14 cellular contexts compared by ENCODE assay signal in the genomic region with DNA sequence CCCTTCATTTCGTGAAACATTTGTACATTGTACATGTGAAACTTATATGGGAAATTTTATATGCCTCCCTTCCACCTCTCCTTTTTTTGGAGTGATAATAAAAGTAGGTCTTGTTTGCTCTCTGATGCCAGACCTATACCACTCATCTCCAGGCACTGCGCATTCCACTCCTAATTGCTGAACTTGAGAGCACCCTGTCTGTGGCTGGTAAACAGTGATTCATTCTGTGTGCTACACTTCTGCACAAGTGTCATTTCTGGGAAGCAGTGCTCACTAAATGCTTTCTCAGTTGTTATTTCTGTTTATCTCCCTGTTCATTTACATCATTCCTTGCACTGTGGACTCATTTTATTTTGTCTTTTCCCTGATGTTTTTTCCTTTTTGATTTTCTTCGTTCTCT. TPM values are rescaled to one million over a fixed set of nuclear protein-coding genes. Genes with fewer than 3 reads are reported as not detected.
DNase-seq lines count a peak whose midpoint lies in the region; ATAC-seq, FAIRE-seq and TF ChIP-seq lines count a peak whose summit lies in the region.
"Had no signal": no experiment of that assay in that cellular context is flagged by ENCODE, and none has a peak within 500 bp of the region (broad histone marks: within the 10 kb centered on the region; RNA-seq: fewer than 3 reads in every experiment).

No MANE protein-coding gene starts in this region.

- no peaks in the 10 kb centered on the region for H3K27me3 ChIP-seq in RWPE2 (ENCODE audit: insufficient read depth, poor library complexity, severe bottlenecking)
- H3K27me3 ChIP-seq: heart left ventricle had no signal

- no peaks in the 10 kb centered on the region for H3K36me3 ChIP-seq in RWPE2 (ENCODE audit: low read depth)
- H3K36me3 ChIP-seq: heart left ventricle, thoracic aorta had no signal

- TF ChIP-seq CTCF in RWPE2 (IDR thresholded peaks at IDR 0.05; ENCODE audit: poor library complexity, severe bottlenecking), result no peak

- no peak overlapping the region for H3K4me3 ChIP-seq in RWPE2 (ENCODE audit: severe bottlenecking)
- H3K4me3 ChIP-seq: heart left ventricle, thoracic aorta had no signal

- ATAC-seq in RWPE2 (ENCODE audit: low read depth), result peak; percentile 50; the same call in 1 of the 3 replicates
- ATAC-seq in GM21360 (IDR thresholded peaks at IDR 0.05; ENCODE audit: unreplicated experiment), result no peak
- ATAC-seq in HG03097 (IDR thresholded peaks at IDR 0.05; ENCODE audit: low FRiP score, unreplicated experiment), result no peak
- ATAC-seq in HG03457 (IDR thresholded peaks at IDR 0.05; ENCODE audit: unreplicated experiment), result no peak
- ATAC-seq: activated naive CD4-positive, alpha-beta T cell treated with anti-CD3 and anti-CD28 coated beads, Interleukin-2, amount 50 U/mL, for 72 hours; heart left ventricle had no signal

- no peak overlapping the region for H3K27ac ChIP-seq in RWPE2 (ENCODE audit: poor library complexity, severe bottlenecking)
- H3K27ac ChIP-seq: heart left ventricle, thoracic aorta had no signal

- FAIRE-seq in islet of Langerhans (lab: Jason Lieb, UNC), result peak; percentile 62
- FAIRE-seq: GM19239 had no signal

- DNase-seq in A172 (ENCODE audit: low spot score) (peak; percentile 45), HCEC 1CT (peak; percentile 34), RWPE2 (ENCODE audit: low spot score) (no peak)
- no peak for DNase-seq in stimulated activated CD4-positive, alpha-beta T cell treated with anti-CD3 and anti-CD28 coated beads, Interleukin-12 subunit alpha, Interleukin-12 subunit beta, amount 100 ng/mL, for 4 hours
- DNase-seq: dermis blood vessel endothelial cell, heart left ventricle had no signal

- no peaks in the 10 kb centered on the region for H3K9me3 ChIP-seq in RWPE2 (ENCODE audit: severe bottlenecking)
- H3K9me3 ChIP-seq: heart left ventricle, thoracic aorta had no signal

- H3K4me1 ChIP-seq in RWPE2 (ENCODE audit: insufficient read depth, poor library complexity, severe bottlenecking), result no peaks in the 10 kb centered on the region
- H3K4me1 ChIP-seq: heart left ventricle had no signal

RNA-seq across cellular contexts. Expression of a gene that starts 15.6 kb away (rescaled TPM):
- 13.1 and 14.0 TPM in 2 replicates for total RNA-seq in A172 (2014; rRNA removed; shearing (Covaris generic))
- total RNA-seq: activated naive CD4-positive, alpha-beta T cell treated with anti-CD3 and anti-CD28 coated beads, Interleukin-2, amount 50 U/mL, for 72 hours; B cell had no signal

Comparison
In these comparisons a context has a peak if more than half of its experiments do, and no peak if none do; other contexts are left out.
1. DNase-seq: peak in A172 (single experiment) and HCEC 1CT (single experiment); none in RWPE2 (single experiment) and stimulated activated CD4-positive, alpha-beta T cell treated with anti-CD3 and anti-CD28 coated beads, Interleukin-12 subunit alpha, Interleukin-12 subunit beta, amount 100 ng/mL, for 4 hours (single experiment).